13 cellular contexts compared by ENCODE assay signal in the genomic region with DNA sequence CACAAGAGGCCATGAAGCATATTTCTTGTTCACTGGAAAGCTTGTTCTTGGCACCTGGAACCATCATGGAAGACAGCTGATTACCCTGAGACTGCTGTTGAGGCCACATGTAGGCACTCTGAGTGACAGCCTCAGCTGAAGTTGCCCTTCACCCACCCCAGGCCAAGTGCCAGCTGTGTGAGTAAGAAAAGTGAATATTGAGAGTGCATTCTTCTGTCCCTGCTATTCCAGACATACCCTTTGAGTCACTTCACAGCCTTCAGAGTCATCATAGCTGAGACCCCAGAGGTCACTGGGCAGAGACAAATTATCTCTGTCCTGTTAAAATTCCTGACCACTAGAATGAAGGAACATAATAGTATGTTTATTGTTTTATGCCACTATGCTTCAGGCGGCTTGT.
DNase-seq lines count a peak whose midpoint lies in the region; ATAC-seq and TF ChIP-seq lines count a peak whose summit lies in the region.
"Had no signal": no experiment of that assay in that cellular context is flagged by ENCODE, and none has a peak within 500 bp of the region (broad histone marks: within the 10 kb centered on the region; RNA-seq: fewer than 3 reads in every experiment).

No MANE protein-coding gene starts in this region.

- no peaks in the 10 kb centered on the region for H3K9me3 Mint-ChIP-seq in CD8-positive, alpha-beta memory T cell
- H3K9me3 Mint-ChIP-seq: endodermal cell, H9 had no signal

- no peak overlapping the region for H3K4me3 Mint-ChIP-seq in CD8-positive, alpha-beta memory T cell
- H3K4me3 Mint-ChIP-seq: endodermal cell, H9 had no signal

- H3K36me3 Mint-ChIP-seq in CD8-positive, alpha-beta memory T cell: no peaks in the 10 kb centered on the region

- H3K79me2 ChIP-seq in fibroblast of lung (ENCODE audit: control insufficient read depth, insufficient read depth, low read length): no peaks in the 10 kb centered on the region

- no peaks in the 10 kb centered on the region for H3K27me3 ChIP-seq in fibroblast of lung (ENCODE audit: control insufficient read depth, insufficient read depth, low read length)
- H3K27me3 ChIP-seq in CD8-positive, alpha-beta memory T cell (ENCODE audit: insufficient read depth, low read length, poor library complexity, severe bottlenecking): no peaks in the 10 kb centered on the region

- H3K27me3 Mint-ChIP-seq in CD8-positive, alpha-beta memory T cell: peaks cover 0 to 2% of the 10 kb centered on the region in 2 donors

- peak overlapping the region in 1 of 8 donors; percentile 57 for H3K27ac Mint-ChIP-seq in CD8-positive, alpha-beta memory T cell
- H3K27ac Mint-ChIP-seq: endodermal cell, H9 had no signal

- peak; percentile 80 for ATAC-seq in SK-N-SH treated with all-trans-retinoic acid at 6 μM for 48 hours

- H3K4me1 Mint-ChIP-seq in CD8-positive, alpha-beta memory T cell: peaks cover 9 to 21% (median 17%) of the 10 kb centered on the region in 3 donors

- POLR2A ChIA-PET in CD8-positive, alpha-beta memory T cell (lab: Charles Lee): no interaction called here

- no peak overlapping the region for H3K4me3 ChIP-seq in fibroblast of lung (replicated peaks in 1 of 4; ENCODE audit: control extremely low read depth in 1 of 4, insufficient read depth in 1 of 4, low read depth in 3 of 4, low read length in 4 of 4)
- H3K4me3 ChIP-seq in CD8-positive, alpha-beta memory T cell (ENCODE audit: low read length): no peak overlapping the region

- H3K27ac ChIP-seq in fibroblast of lung (ENCODE audit: insufficient read depth, low read length): no peak overlapping the region
- H3K27ac ChIP-seq in CD8-positive, alpha-beta memory T cell (ENCODE audit: low read depth, low read length): no peak overlapping the region

- H3K9ac ChIP-seq in fibroblast of lung (ENCODE audit: insufficient read depth, low read length): no peak overlapping the region

- DNase-seq in HCEC 1CT (peak; percentile 81), fibroblast of lung (ENCODE audit: low read depth in 2 of 2) (peak; percentile 55 to 87), stromal cell of bone marrow (ENCODE audit: low read depth) (peak; percentile 38), SK-N-DZ (ENCODE audit: low spot score) (no peak), GF-D8 (lab: John Stamatoyannopoulos, UW) (no peak)
- no peak for DNase-seq in CD8-positive, alpha-beta memory T cell
- DNase-seq: activated T-cell treated with anti-CD3 and anti-CD28 coated beads for 4 hours, amniotic stem cell, COR-L47, endodermal cell, H9, NCI-H2029 treated with DMSO at 0.1 percent for 48 hours had no signal

- CTCF ChIA-PET in CD8-positive, alpha-beta memory T cell (lab: Charles Lee): no interaction called here

- H2AFZ ChIP-seq in fibroblast of lung (ENCODE audit: low read length): no peak overlapping the region

- H3K4me1 ChIP-seq in fibroblast of lung (ENCODE audit: control insufficient read depth, extremely low read depth, insufficient read depth, low read length): peaks cover 2% of the 10 kb centered on the region
- peaks cover 16% of the 10 kb centered on the region for H3K4me1 ChIP-seq in CD8-positive, alpha-beta memory T cell (ENCODE audit: insufficient read depth, low read length)

- H3K9me3 ChIP-seq in fibroblast of lung (ENCODE audit: control insufficient read depth, insufficient read depth, low read depth, low read length): no peaks in the 10 kb centered on the region
- H3K9me3 ChIP-seq in CD8-positive, alpha-beta memory T cell (ENCODE audit: low read length): no peaks in the 10 kb centered on the region

- TF ChIP-seq CTCF in fibroblast of lung (conservative IDR thresholded peaks at IDR 0.05 in 1 of 2, IDR thresholded peaks at IDR 0.05 in 1 of 2; ENCODE audit: low read depth in 1 of 2, low read length in 2 of 2): no peak

- no peaks in the 10 kb centered on the region for H3K36me3 ChIP-seq in fibroblast of lung (ENCODE audit: control insufficient read depth, insufficient read depth, low read length)
- no peaks in the 10 kb centered on the region for H3K36me3 ChIP-seq in CD8-positive, alpha-beta memory T cell (ENCODE audit: insufficient read depth, low read length)

- no peak overlapping the region for H3K4me2 ChIP-seq in fibroblast of lung (ENCODE audit: extremely low read depth, insufficient read depth, low read length)

- H4K20me1 ChIP-seq in fibroblast of lung (ENCODE audit: control insufficient read depth, extremely low read depth, insufficient read depth, low read length): no peaks in the 10 kb centered on the region

TF ChIP-seq in SK-N-SH treated with all-trans-retinoic acid at 6 μM for 48 hours, 23 proteins besides CTCF, POLR2A, EP300 and RAD21:
- TF ChIP-seq, protein P1, sequence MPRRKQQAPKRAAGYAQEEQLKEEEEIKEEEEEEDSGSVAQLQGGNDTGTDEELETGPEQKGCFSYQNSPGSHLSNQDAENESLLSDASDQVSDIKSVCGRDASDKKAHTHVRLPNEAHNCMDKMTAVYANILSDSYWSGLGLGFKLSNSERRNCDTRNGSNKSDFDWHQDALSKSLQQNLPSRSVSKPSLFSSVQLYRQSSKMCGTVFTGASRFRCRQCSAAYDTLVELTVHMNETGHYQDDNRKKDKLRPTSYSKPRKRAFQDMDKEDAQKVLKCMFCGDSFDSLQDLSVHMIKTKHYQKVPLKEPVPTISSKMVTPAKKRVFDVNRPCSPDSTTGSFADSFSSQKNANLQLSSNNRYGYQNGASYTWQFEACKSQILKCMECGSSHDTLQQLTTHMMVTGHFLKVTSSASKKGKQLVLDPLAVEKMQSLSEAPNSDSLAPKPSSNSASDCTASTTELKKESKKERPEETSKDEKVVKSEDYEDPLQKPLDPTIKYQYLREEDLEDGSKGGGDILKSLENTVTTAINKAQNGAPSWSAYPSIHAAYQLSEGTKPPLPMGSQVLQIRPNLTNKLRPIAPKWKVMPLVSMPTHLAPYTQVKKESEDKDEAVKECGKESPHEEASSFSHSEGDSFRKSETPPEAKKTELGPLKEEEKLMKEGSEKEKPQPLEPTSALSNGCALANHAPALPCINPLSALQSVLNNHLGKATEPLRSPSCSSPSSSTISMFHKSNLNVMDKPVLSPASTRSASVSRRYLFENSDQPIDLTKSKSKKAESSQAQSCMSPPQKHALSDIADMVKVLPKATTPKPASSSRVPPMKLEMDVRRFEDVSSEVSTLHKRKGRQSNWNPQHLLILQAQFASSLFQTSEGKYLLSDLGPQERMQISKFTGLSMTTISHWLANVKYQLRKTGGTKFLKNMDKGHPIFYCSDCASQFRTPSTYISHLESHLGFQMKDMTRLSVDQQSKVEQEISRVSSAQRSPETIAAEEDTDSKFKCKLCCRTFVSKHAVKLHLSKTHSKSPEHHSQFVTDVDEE (CRISPR knock-in tag; IDR thresholded peaks at IDR 0.05): no peak
- TF ChIP-seq ZNF70 (CRISPR knock-in tag; IDR thresholded peaks at IDR 0.05): no peak
- no peak for TF ChIP-seq BACH2 (CRISPR knock-in tag; IDR thresholded peaks at IDR 0.05; ENCODE audit: borderline replicate concordance)
- TF ChIP-seq ISL1 (CRISPR knock-in tag; IDR thresholded peaks at IDR 0.05): peak; percentile 19; the same call in 1 of the 2 replicates

Comparison
In these comparisons a context has a peak if more than half of its experiments do, and no peak if none do; other contexts are left out.
1. DNase-seq: peak in HCEC 1CT (single experiment), fibroblast of lung (2 of 2) and stromal cell of bone marrow (single experiment); none in SK-N-DZ (single experiment), CD8-positive, alpha-beta memory T cell (0 of 5) and GF-D8 (single experiment).